Comparison of ENCODE assay signal across 11 cellular contexts in the genomic region with DNA sequence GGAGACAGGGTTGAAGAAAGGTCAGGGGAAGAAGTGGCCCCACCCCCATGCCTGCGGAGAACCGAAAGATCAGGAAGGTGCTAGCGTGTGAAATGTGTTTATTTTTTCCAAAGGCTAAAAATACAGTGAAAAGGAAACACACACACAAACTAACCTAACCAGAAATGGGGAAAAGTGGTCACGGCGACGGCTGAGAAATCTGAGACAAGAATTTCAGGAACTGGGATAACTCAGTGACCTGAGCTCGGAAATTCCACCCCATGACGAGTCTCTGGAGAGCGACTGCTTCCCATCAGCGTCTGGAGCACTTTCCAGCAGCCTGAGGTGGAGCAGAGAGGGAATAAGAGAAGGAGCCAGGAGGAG. TPM values are rescaled to one million over a fixed set of nuclear protein-coding genes. Genes with fewer than 3 reads are reported as not detected.
DNase-seq lines count a peak whose midpoint lies in the region; ATAC-seq, FAIRE-seq and TF ChIP-seq lines count a peak whose summit lies in the region.
"Had no signal": no experiment of that assay in that cellular context is flagged by ENCODE, and none has a peak within 500 bp of the region (broad histone marks: within the 10 kb centered on the region; RNA-seq: fewer than 3 reads in every experiment).

No MANE protein-coding gene starts in this region.

- intact Hi-C loops in psoas muscle (cut with DNase I) = no loop called here

- no peak for FAIRE-seq in small intestine (lab: Jason Lieb, UNC)

- peak overlapping the region; percentile 73 for H3K27ac ChIP-seq in brain microvascular endothelial cell
- no peak overlapping the region for H3K27ac ChIP-seq in psoas muscle
- peak overlapping the region in 1 of 2 donors; percentile 9 for H3K27ac ChIP-seq in small intestine (ENCODE audit: low read depth in 1 of 2, low read length in 1 of 2)
- H3K27ac ChIP-seq: HL-60 had no signal

- H3K4me1 ChIP-seq in psoas muscle = no peaks in the 10 kb centered on the region
- H3K4me1 ChIP-seq in small intestine (ENCODE audit: control insufficient read depth in 2 of 2, insufficient read depth in 1 of 2, low read depth in 1 of 2, low read length in 1 of 2) = peaks cover 0 to 1% of the 10 kb centered on the region in 2 donors

- no peak for ATAC-seq in psoas muscle

- H3K27me3 ChIP-seq in brain microvascular endothelial cell (replicated peaks) = no peaks in the 10 kb centered on the region
- peaks cover 0 to 10% (median 0%) of the 10 kb centered on the region in 3 donors for H3K27me3 ChIP-seq in psoas muscle (ENCODE audit: insufficient read depth in 3 of 3, low read length in 2 of 3)
- peaks cover 0 to 2% of the 10 kb centered on the region in 2 donors for H3K27me3 ChIP-seq in small intestine (ENCODE audit: control insufficient read depth in 2 of 2, insufficient read depth in 2 of 2, low read length in 2 of 2)

- DNase-seq in ELR (ENCODE audit: low read depth) = peak; percentile 12
- peak; percentile 68 for DNase-seq in brain microvascular endothelial cell
- DNase-seq in hepatic stellate cell (ENCODE audit: low spot score) = peak; percentile 52
- no peak for DNase-seq in psoas muscle
- no peak for DNase-seq in NCI-H1417 treated with DMSO at 0.1 percent for 48 hours (lab: John Stamatoyannopoulos, UW)
- DNase-seq in SKM-1 treated with dmso at 0.1 percent for 144 hours (lab: John Stamatoyannopoulos, UW; ENCODE audit: unreplicated experiment) = no peak
- no peak for DNase-seq in midbrain (lab: John Stamatoyannopoulos, UW)
- DNase-seq in small intestine = no peak
- DNase-seq: activated naive CD4-positive, alpha-beta T cell treated with Interleukin-2 at 50 U/mL for 16 hours; stimulated activated CD4-positive, alpha-beta T cell treated with anti-CD3 and anti-CD28 coated beads, Interleukin-2, amount 100 ng/mL, for 48 hours had no signal

- in situ Hi-C loops in brain microvascular endothelial cell (cut with HindIII; ENCODE audit: low pct_ligation_motif_present, low sequenced_read_pairs) = no loop called here

- no peaks in the 10 kb centered on the region for H3K9me3 ChIP-seq in psoas muscle
- no peaks in the 10 kb centered on the region for H3K9me3 ChIP-seq in small intestine (ENCODE audit: control insufficient read depth, low read depth)

- TF ChIP-seq CTCF in brain microvascular endothelial cell (IDR thresholded peaks at IDR 0.05; ENCODE audit: low read depth, low read length, missing control alignments) = no peak
- no peak for TF ChIP-seq CTCF in psoas muscle (IDR thresholded peaks at IDR 0.05)

- H3K4me3 ChIP-seq in brain microvascular endothelial cell (ENCODE audit: low read depth, low read length) (peak overlapping the region; percentile 6), psoas muscle (peak overlapping the region; percentile 38), small intestine (ENCODE audit: low read depth in 1 of 2, low read length in 2 of 2) (no peak overlapping the region)

- no peaks in the 10 kb centered on the region for H3K36me3 ChIP-seq in brain microvascular endothelial cell (replicated peaks)
- no peaks in the 10 kb centered on the region for H3K36me3 ChIP-seq in psoas muscle (ENCODE audit: insufficient read depth in 1 of 2, low read depth in 1 of 2)
- no peaks in the 10 kb centered on the region for H3K36me3 ChIP-seq in small intestine (ENCODE audit: control insufficient read depth in 2 of 2, insufficient read depth in 2 of 2, low read length in 2 of 2)

- WGBS in psoas muscle, 3 donors = 19 to 24% (median 20%) methylated on average over 10 of the region's 10 CpGs
- WGBS in small intestine, 3 donors = 29 to 67% (median 61%) methylated on average over 10 of the region's 10 CpGs

RNA-seq across cellular contexts. Expression of a gene that starts 16.6 kb away (rescaled TPM):
- total RNA-seq in psoas muscle = under 1 TPM in 3 of 4 donors, not detected in 1; 0.15 to 0.64 (median 0.19) TPM
- 1 to 10 TPM in 1 of 3 donors, under 1 TPM in 1, not detected in 1; 0.18 to 1.2 TPM for polyA plus RNA-seq in psoas muscle
- polyA plus RNA-seq in small intestine = 1 to 10 TPM; 3.8 to 6.3 (median 4.9) TPM

RNA-seq across cellular contexts. Expression of a gene that starts 30.3 kb away (rescaled TPM):
- 10 to 100 TPM; 38.5 to 71.6 (median 58.5) TPM for total RNA-seq in psoas muscle
- polyA plus RNA-seq in psoas muscle (10 to 100 TPM; 39.4 to 92.8 (median 64.5) TPM), small intestine (10 to 100 TPM; 53.2 to 59.3 (median 55.0) TPM)

RNA-seq across cellular contexts. Expression of a gene that starts 43.0 kb away (rescaled TPM):
- total RNA-seq in psoas muscle = 1 to 10 TPM; 1.6 to 7.8 (median 2.2) TPM
- polyA plus RNA-seq in psoas muscle (1 to 10 TPM; 1.6 to 7.6 (median 2.9) TPM), small intestine (10 to 100 TPM; 22.4 to 82.7 (median 52.4) TPM)

Comparison
In these comparisons a context has a peak if more than half of its experiments do, and no peak if none do; other contexts are left out.
1. DNase-seq: peak in ELR (single experiment), brain microvascular endothelial cell (single experiment) and hepatic stellate cell (single experiment); none in psoas muscle (0 of 2), NCI-H1417 treated with DMSO at 0.1 percent for 48 hours (single experiment), SKM-1 treated with dmso at 0.1 percent for 144 hours (single experiment), midbrain (single experiment) and small intestine (single experiment).
2. H3K4me3 ChIP-seq: peak in brain microvascular endothelial cell (single experiment) and psoas muscle (single experiment); none in small intestine (0 of 2).